31 cellular contexts compared by ENCODE assay signal in the genomic region with DNA sequence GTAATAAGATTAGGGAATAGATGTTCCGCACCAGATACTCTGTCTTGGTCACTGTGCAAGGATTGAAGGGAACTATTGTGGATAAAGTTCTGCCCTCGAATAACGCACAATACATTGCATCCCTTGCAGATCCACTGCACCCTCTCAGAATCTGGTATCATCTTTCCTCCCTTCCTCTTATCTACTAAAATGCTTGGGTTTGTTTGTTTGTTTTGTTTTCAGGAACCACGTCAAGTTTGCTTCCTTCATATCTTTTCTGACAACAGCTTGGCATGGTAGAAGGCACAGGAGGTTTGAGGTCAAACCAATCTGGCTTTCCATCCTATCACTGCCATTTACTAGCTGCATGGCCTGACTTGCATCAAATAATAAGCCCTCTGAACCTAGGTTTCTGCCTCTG. TPM values are rescaled to one million over a fixed set of nuclear protein-coding genes. Genes with fewer than 3 reads are reported as not detected.
A peak's percentile ranks its signal among the peaks of the same experiment; 100 is the strongest.
DNase-seq lines count a peak whose midpoint lies in the region; ATAC-seq, FAIRE-seq and TF ChIP-seq lines count a peak whose summit lies in the region.
"Had no signal": no experiment of that assay in that cellular context is flagged by ENCODE, and none has a peak within 500 bp of the region (broad histone marks: within the 10 kb centered on the region; RNA-seq: fewer than 3 reads in every experiment).

No MANE protein-coding gene starts in this region.

- FAIRE-seq in astrocyte (lab: Jason Lieb, UNC) = no peak
- no peak for FAIRE-seq in HTR-8/SVneo (lab: Jason Lieb, UNC)
- FAIRE-seq: A549, GM12891 had no signal

- TF ChIP-seq CTCF in astrocyte (IDR thresholded peaks at IDR 0.05; ENCODE audit: insufficient read depth, low read depth, low read length) (no peak), nephron (IDR thresholded peaks at IDR 0.05; ENCODE audit: unreplicated experiment in 3 of 3) (no peak), progenitor cell of endocrine pancreas (IDR thresholded peaks at IDR 0.05; ENCODE audit: unreplicated experiment) (no peak)

- peaks cover 7% of the 10 kb centered on the region for H3K27me3 ChIP-seq in CD8-positive, alpha-beta memory T cell (ENCODE audit: insufficient read depth, low read length, poor library complexity, severe bottlenecking)
- H3K27me3 ChIP-seq in astrocyte (ENCODE audit: insufficient read depth, low read length) = no peaks in the 10 kb centered on the region
- H3K27me3 ChIP-seq: MG63, SJCRH30 had no signal

- no peak overlapping the region for H3K9ac ChIP-seq in astrocyte (ENCODE audit: low read length)

- H3K4me3 ChIP-seq in CD8-positive, alpha-beta memory T cell (ENCODE audit: low read length) = no peak overlapping the region
- no peak overlapping the region for H3K4me3 ChIP-seq in astrocyte (ENCODE audit: insufficient read depth, low read depth, low read length)
- H3K4me3 ChIP-seq: A549, GM23338, MG63, SJCRH30 had no signal

- H4K20me1 ChIP-seq in astrocyte (ENCODE audit: insufficient read depth, low read length) = peaks cover 20% of the 10 kb centered on the region

- CTCF ChIA-PET in CD8-positive, alpha-beta memory T cell (lab: Charles Lee) = no interaction called here

- H3K9me3 ChIP-seq in CD8-positive, alpha-beta memory T cell (ENCODE audit: low read length) = no peaks in the 10 kb centered on the region
- no peaks in the 10 kb centered on the region for H3K9me3 ChIP-seq in astrocyte (ENCODE audit: insufficient read depth, low read depth, low read length)
- H3K9me3 ChIP-seq: A549 had no signal

- H3K27me3 Mint-ChIP-seq in CD8-positive, alpha-beta memory T cell = peaks cover 23 to 57% of the 10 kb centered on the region in 2 donors
- H3K27me3 Mint-ChIP-seq in astrocyte (ENCODE audit: low read depth, unreplicated experiment) (no peaks in the 10 kb centered on the region), nephron (ENCODE audit: low read depth) (no peaks in the 10 kb centered on the region), progenitor cell of endocrine pancreas (peaks cover 2% of the 10 kb centered on the region)

- no peak overlapping the region for H3K4me2 ChIP-seq in astrocyte (ENCODE audit: low read length)
- H3K4me2 ChIP-seq: A549 had no signal

- H3K4me3 Mint-ChIP-seq in CD8-positive, alpha-beta memory T cell = peak overlapping the region in 4 of 7 donors; percentile 0 to 52 (median 20)
- peak overlapping the region; percentile 1 for H3K4me3 Mint-ChIP-seq in astrocyte (ENCODE audit: unreplicated experiment)
- peak overlapping the region; percentile 37 to 85 (median 82) for H3K4me3 Mint-ChIP-seq in nephron
- H3K4me3 Mint-ChIP-seq in progenitor cell of endocrine pancreas (ENCODE audit: low read depth) = peak overlapping the region; percentile 46

- peaks cover 0 to 4% (median 0%) of the 10 kb centered on the region in 3 donors for H3K36me3 Mint-ChIP-seq in CD8-positive, alpha-beta memory T cell
- H3K36me3 Mint-ChIP-seq in astrocyte (ENCODE audit: low read depth, unreplicated experiment) (no peaks in the 10 kb centered on the region), nephron (ENCODE audit: low read depth) (peaks cover 4% of the 10 kb centered on the region), progenitor cell of endocrine pancreas (ENCODE audit: insufficient read depth) (peaks cover 1% of the 10 kb centered on the region)
- H3K36me3 Mint-ChIP-seq: CD8-positive, alpha-beta T cell had no signal

- peaks cover 30% of the 10 kb centered on the region for H3K79me2 ChIP-seq in astrocyte (ENCODE audit: insufficient read depth, low read length)

- peaks cover 10 to 18% (median 15%) of the 10 kb centered on the region in 3 donors for H3K4me1 Mint-ChIP-seq in CD8-positive, alpha-beta memory T cell
- H3K4me1 Mint-ChIP-seq in astrocyte (ENCODE audit: low read depth, unreplicated experiment) = peaks cover 7% of the 10 kb centered on the region
- peaks cover 19% of the 10 kb centered on the region for H3K4me1 Mint-ChIP-seq in nephron
- H3K4me1 Mint-ChIP-seq in progenitor cell of endocrine pancreas (ENCODE audit: low read depth) = peaks cover 13% of the 10 kb centered on the region

- DNase-seq in CD8-positive, alpha-beta memory T cell = no peak
- no peak for DNase-seq in astrocyte (ENCODE audit: low read depth)
- DNase-seq in progenitor cell of endocrine pancreas (ENCODE audit: low spot score, unreplicated experiment) = no peak
- no peak for DNase-seq in T-helper 1 cell
- DNase-seq in HTR-8/SVneo (ENCODE audit: insufficient read length, low spot score) = no peak
- DNase-seq: AML-193; C1 segment of cervical spinal cord; CD8-positive, alpha-beta T cell; DMS 273 treated with DMSO at 0.1 percent for 48 hours; DMS79; EL; GDM1; H9; HFFc6; IMR-90; KG1; MG63; NCI-H1105 treated with DMSO at 0.1 percent for 48 hours; NCI-H146; NCI-H1930; NCI-H2107; NCI-H446; NCI-H524 treated with DMSO at 0.1 percent for 48 hours; NCI-H774; SJCRH30 had no signal

- peaks cover 0 to 5% (median 0%) of the 10 kb centered on the region in 5 donors for H3K9me3 Mint-ChIP-seq in CD8-positive, alpha-beta memory T cell
- H3K9me3 Mint-ChIP-seq in astrocyte (ENCODE audit: unreplicated experiment) (no peaks in the 10 kb centered on the region), nephron (no peaks in the 10 kb centered on the region), progenitor cell of endocrine pancreas (ENCODE audit: low read depth) (peaks cover 4% of the 10 kb centered on the region)

- no peak overlapping the region for H2AFZ ChIP-seq in astrocyte (ENCODE audit: low read depth, low read length)
- H2AFZ ChIP-seq: GM23338 had no signal

- ATAC-seq in HG02610 (IDR thresholded peaks at IDR 0.05; ENCODE audit: unreplicated experiment) = no peak
- ATAC-seq: A549; CD8-positive, alpha-beta T cell; GM23338; SK-N-SH treated with all-trans-retinoic acid at 6 μM for 48 hours had no signal

- H3K27ac Mint-ChIP-seq in CD8-positive, alpha-beta memory T cell = no peak overlapping the region
- no peak overlapping the region for H3K27ac Mint-ChIP-seq in astrocyte (ENCODE audit: unreplicated experiment)
- H3K27ac Mint-ChIP-seq in nephron = peak overlapping the region; percentile 52 to 80 (median 68)
- H3K27ac Mint-ChIP-seq in progenitor cell of endocrine pancreas = no peak overlapping the region
- H3K27ac Mint-ChIP-seq: CD8-positive, alpha-beta T cell; GM23338; H9 had no signal

- H3K27ac ChIP-seq in CD8-positive, alpha-beta memory T cell (ENCODE audit: low read depth, low read length) = no peak overlapping the region
- H3K27ac ChIP-seq in astrocyte (ENCODE audit: low read depth, low read length) = no peak overlapping the region
- H3K27ac ChIP-seq: A549, SJCRH30 had no signal

- no peaks in the 10 kb centered on the region for H3K4me1 ChIP-seq in CD8-positive, alpha-beta memory T cell (ENCODE audit: insufficient read depth, low read length)
- peaks cover 14% of the 10 kb centered on the region for H3K4me1 ChIP-seq in astrocyte (ENCODE audit: insufficient read depth, low read length)

- H3K36me3 ChIP-seq in CD8-positive, alpha-beta memory T cell (ENCODE audit: insufficient read depth, low read length) = no peaks in the 10 kb centered on the region
- peaks cover 2% of the 10 kb centered on the region for H3K36me3 ChIP-seq in astrocyte (ENCODE audit: insufficient read depth, low read length)
- H3K36me3 ChIP-seq: SJCRH30 had no signal

- POLR2A ChIA-PET in CD8-positive, alpha-beta memory T cell (lab: Charles Lee) = no interaction called here

RNA-seq across cellular contexts. Expression of gene FSTL1, which starts 2.0 kb away (rescaled TPM):
- total RNA-seq in CD8-positive, alpha-beta memory T cell = under 1 TPM; 0.09 to 0.53 TPM
- not detected for polyA plus RNA-seq in CD8-positive, alpha-beta memory T cell
- total RNA-seq in astrocyte = 1,010 and 1,056 TPM in 2 replicates
- total RNA-seq in progenitor cell of endocrine pancreas = 210 and 225 TPM in 2 replicates

Comparison
In these comparisons a context has a peak if more than half of its experiments do, and no peak if none do; other contexts are left out.
1. H3K27ac Mint-ChIP-seq: peak in nephron (3 of 3); none in CD8-positive, alpha-beta memory T cell (0 of 8), astrocyte (single experiment) and progenitor cell of endocrine pancreas (single experiment).
2. H3K4me3 Mint-ChIP-seq: peak in every context shown above with its lines; median percentile 82 in nephron; 46 in progenitor cell of endocrine pancreas; 20 in CD8-positive, alpha-beta memory T cell; 1 in astrocyte.
3. RNA of gene FSTL1, which starts 2.0 kb away (total RNA-seq): 1,010 to 1,056 TPM in astrocyte and 210 to 225 TPM in progenitor cell of endocrine pancreas; 0.09 to 0.53 TPM in CD8-positive, alpha-beta memory T cell; every median in the first group is over 100 times any median in the second.